24 cellular contexts compared by ENCODE assay signal in genomic region chr13:113845055-113845454, GRCh38. TPM values are rescaled to one million over a fixed set of nuclear protein-coding genes. Genes with fewer than 3 reads are reported as not detected.
DNase-seq lines count a peak whose midpoint lies in the region; ATAC-seq, FAIRE-seq and TF ChIP-seq lines count a peak whose summit lies in the region.
"Had no signal": no experiment of that assay in that cellular context is flagged by ENCODE, and none has a peak within 500 bp of the region (broad histone marks: within the 10 kb centered on the region; RNA-seq: fewer than 3 reads in every experiment).

No MANE protein-coding gene starts in this region.

- H3K4me1 ChIP-seq in right cardiac atrium (ENCODE audit: control insufficient read depth, insufficient read depth, low read length) (peaks cover 12% of the 10 kb centered on the region), kidney (ENCODE audit: control insufficient read depth in 1 of 2, insufficient read depth in 1 of 2, low read depth in 1 of 2, low read length in 2 of 2) (peaks cover 8 to 9% of the 10 kb centered on the region in 2 donors)
- H3K4me1 ChIP-seq: BE2C had no signal

- no peak for FAIRE-seq in kidney (lab: Jason Lieb, UNC)
- FAIRE-seq: A549 had no signal

- H3K9me3 ChIP-seq in right cardiac atrium (ENCODE audit: control insufficient read depth, low read length) (no peaks in the 10 kb centered on the region), kidney (ENCODE audit: control insufficient read depth in 1 of 2, low read length in 2 of 2) (no peaks in the 10 kb centered on the region)
- H3K9me3 ChIP-seq: BE2C had no signal

- intact Hi-C loops in right cardiac atrium (cut with DNase I) (no loop called here), Right ventricle myocardium inferior (cut with DNase I) (no loop called here), kidney (cut with DNase I) (no loop called here), posterior vena cava (cut with DNase I) (loop anchor here in 1 of 2 donors (1.0 kb wide), 1 partner anchor 39 kb away; no protein-coding TSS in a partner anchor)

- H3K27ac ChIP-seq in right cardiac atrium (ENCODE audit: low read length) (no peak overlapping the region), kidney (ENCODE audit: low read depth in 2 of 2, low read length in 2 of 2) (no peak overlapping the region)
- H3K27ac ChIP-seq: A549 had no signal

- H3K36me3 ChIP-seq in kidney (ENCODE audit: control insufficient read depth in 1 of 2, insufficient read depth in 2 of 2, low read length in 2 of 2) = peaks cover 6% of the 10 kb centered on the region in 2 donors
- H3K36me3 ChIP-seq: BE2C had no signal

- whole genome bisulfite sequencing in right cardiac atrium = 88% methylated on average over 13 of the region's 13 CpGs

- no peak for TF ChIP-seq CTCF in kidney (IDR thresholded peaks at IDR 0.05; ENCODE audit: borderline replicate concordance, extremely low read depth, insufficient read depth)

- DNase-seq in right cardiac atrium (peak in 2 of 3 donors; percentile 31 to 49), Right ventricle myocardium inferior (ENCODE audit: missing footprints) (no peak), kidney (peak; percentile 50), posterior vena cava (ENCODE audit: low spot score) (peak; percentile 81), GDM1 (lab: John Stamatoyannopoulos, UW) (no peak), NCI-H510A treated with DMSO at 0.1 percent for 48 hours (lab: John Stamatoyannopoulos, UW) (no peak)
- no peak for DNase-seq in activated CD4-positive, alpha-beta T cell treated with anti-CD3 and anti-CD28 coated beads for 4 hours
- DNase-seq: activated CD4-positive, CD25-positive, alpha-beta regulatory T cell treated with anti-CD3 and anti-CD28 coated beads, Interleukin-2, amount 50 U/mL, for 72 hours; activated naive CD4-positive, alpha-beta T cell; activated T-cell treated with anti-CD3 and anti-CD28 coated beads, Interleukin-2, amount 50 U/mL, for 24 hours; amygdala; BE2C; caudate nucleus; GOT3; NCI-H2107; NCI-H510A; SHP77; stimulated activated CD4-positive, alpha-beta T cell treated with anti-CD3 and anti-CD28 coated beads, Interleukin-4, amount 100 ng/mL, for 24 hours; stimulated activated naive CD8-positive, alpha-beta T cell treated with anti-CD3 and anti-CD28 coated beads, Interleukin-15, amount 100 ng/mL, for 72 hours; SW 1271 had no signal

- no peak for ATAC-seq in right cardiac atrium
- no peak for ATAC-seq in Right ventricle myocardium inferior
- no peak for ATAC-seq in HG02970 (IDR thresholded peaks at IDR 0.05; ENCODE audit: low FRiP score, unreplicated experiment)
- ATAC-seq: A549; natural killer cell treated with Interleukin-12 subunit alpha and Interleukin-12 subunit beta and Interleukin-15 and Interleukin-18, amount 100 ng/mL, for 72 hours; stimulated activated naive CD8-positive, alpha-beta T cell treated with anti-CD3 and anti-CD28 coated beads, Interleukin-15, amount 100 ng/mL, for 72 hours had no signal

- no peak overlapping the region for H3K9ac ChIP-seq in kidney (ENCODE audit: low read length in 2 of 2)

- no peaks in the 10 kb centered on the region for H3K27me3 ChIP-seq in right cardiac atrium (ENCODE audit: control insufficient read depth, insufficient read depth)
- H3K27me3 ChIP-seq: BE2C had no signal

- H3K4me3 ChIP-seq in right cardiac atrium (ENCODE audit: low read length) (no peak overlapping the region), kidney (ENCODE audit: low read length in 2 of 2) (no peak overlapping the region)
- H3K4me3 ChIP-seq: A549, smooth muscle cell had no signal

RNA-seq across cellular contexts. Expression of gene GAS6, which starts 18.8 kb away (rescaled TPM):
- 100 to 1,000 TPM; 197 to 213 (median 202) TPM for total RNA-seq in right cardiac atrium
- polyA plus RNA-seq in right cardiac atrium = 273 TPM
- 189 TPM for total RNA-seq in Right ventricle myocardium inferior
- total RNA-seq in kidney = 83.5 TPM
- 135 TPM for polyA plus RNA-seq in kidney (ENCODE audit: insufficient read depth, low read depth, low replicate concordance)
- 100 to 1,000 TPM; 201 to 215 TPM for total RNA-seq in posterior vena cava

Comparison
In these comparisons a context has a peak if more than half of its experiments do, and no peak if none do; other contexts are left out.
1. DNase-seq: peak in right cardiac atrium (2 of 3), kidney (single experiment) and posterior vena cava (single experiment); none in Right ventricle myocardium inferior (single experiment), GDM1 (single experiment), NCI-H510A treated with DMSO at 0.1 percent for 48 hours (single experiment) and activated CD4-positive, alpha-beta T cell treated with anti-CD3 and anti-CD28 coated beads for 4 hours (0 of 2).